8 cellular contexts compared by ENCODE assay signal in genomic region chr9:4297151-4297794, GRCh38. TPM values are rescaled to one million over a fixed set of nuclear protein-coding genes. Genes with fewer than 3 reads are reported as not detected.
DNase-seq lines count a peak whose midpoint lies in the region; ATAC-seq and TF ChIP-seq lines count a peak whose summit lies in the region.

No MANE protein-coding gene starts in this region.

- DNase-seq in GM12865 (ENCODE audit: low read depth), result peak; percentile 72
- peak; percentile 29 for DNase-seq in NCI-H774 (lab: John Stamatoyannopoulos, UW)
- peak; percentile 22 for DNase-seq in activated T-helper 2 cell treated with anti-CD3 and anti-CD28 coated beads, Interferon-gamma antibody, Interleukin-2, Interleukin-4, amounts not matched to agents 10 μg/mL and 5 μg/mL and 100 μg/mL, durations not matched to agents 14 hours and 24 hours and 36 hours (ENCODE audit: low spot score)
- DNase-seq in foreskin fibroblast, result peak; percentile 85 to 92
- no peak for DNase-seq in natural killer cell
- peak; percentile 70 for DNase-seq in type B pancreatic cell (ENCODE audit: extremely low spot score, unreplicated experiment)

- H3K4me3 Mint-ChIP-seq in activated T-helper 2 cell treated with anti-CD3 and anti-CD28 coated beads, Interferon-gamma antibody, Interleukin-2, Interleukin-4, amounts not matched to agents 10 μg/mL and 5 μg/mL and 100 μg/mL, durations not matched to agents 14 hours and 24 hours and 36 hours (ENCODE audit: low read depth), result peak overlapping the region; percentile 97
- peak overlapping the region; percentile 86 for H3K4me3 Mint-ChIP-seq in natural killer cell
- peak overlapping the region; percentile 97 for H3K4me3 Mint-ChIP-seq in type B pancreatic cell

- H3K36me3 Mint-ChIP-seq in activated T-helper 2 cell treated with anti-CD3 and anti-CD28 coated beads, Interferon-gamma antibody, Interleukin-2, Interleukin-4, amounts not matched to agents 10 μg/mL and 5 μg/mL and 100 μg/mL, durations not matched to agents 14 hours and 24 hours and 36 hours (ENCODE audit: low read depth), result no peaks in the 10 kb centered on the region
- no peaks in the 10 kb centered on the region for H3K36me3 Mint-ChIP-seq in natural killer cell
- H3K36me3 Mint-ChIP-seq in type B pancreatic cell, result no peaks in the 10 kb centered on the region

- H3K9me3 Mint-ChIP-seq in activated T-helper 2 cell treated with anti-CD3 and anti-CD28 coated beads, Interferon-gamma antibody, Interleukin-2, Interleukin-4, amounts not matched to agents 10 μg/mL and 5 μg/mL and 100 μg/mL, durations not matched to agents 14 hours and 24 hours and 36 hours, result no peaks in the 10 kb centered on the region
- H3K9me3 Mint-ChIP-seq in natural killer cell, result no peaks in the 10 kb centered on the region
- no peaks in the 10 kb centered on the region for H3K9me3 Mint-ChIP-seq in type B pancreatic cell

- no peak overlapping the region for H3K27ac ChIP-seq in 22Rv1

- ATAC-seq in HG02885 (IDR thresholded peaks at IDR 0.05; ENCODE audit: poor library complexity, unreplicated experiment) (peak; percentile 35), natural killer cell (peak in 1 of 3 donors; percentile 30)

- H3K4me3 ChIP-seq in GM12865 (ENCODE audit: low read depth, low read length) (peak overlapping the region; percentile 90), foreskin fibroblast (ENCODE audit: low read depth in 1 of 2, low read length in 2 of 2) (peak overlapping the region; percentile 88 to 92)

- peaks cover 50% of the 10 kb centered on the region for H3K4me1 Mint-ChIP-seq in activated T-helper 2 cell treated with anti-CD3 and anti-CD28 coated beads, Interferon-gamma antibody, Interleukin-2, Interleukin-4, amounts not matched to agents 10 μg/mL and 5 μg/mL and 100 μg/mL, durations not matched to agents 14 hours and 24 hours and 36 hours (ENCODE audit: low read depth)
- peaks cover 11 to 18% of the 10 kb centered on the region in 2 donors for H3K4me1 Mint-ChIP-seq in natural killer cell
- peaks cover 22% of the 10 kb centered on the region for H3K4me1 Mint-ChIP-seq in type B pancreatic cell (ENCODE audit: unreplicated experiment)

- intact Hi-C loops in activated T-helper 2 cell treated with anti-CD3 and anti-CD28 coated beads, Interferon-gamma antibody, Interleukin-2, Interleukin-4, amounts not matched to agents 10 μg/mL and 5 μg/mL and 100 μg/mL, durations not matched to agents 14 hours and 24 hours and 36 hours (cut with micrococcal nuclease), result loop anchor here (1.0 to 5.0 kb wide), 2 partner anchors 70 to 565 kb away; no protein-coding TSS in a partner anchor
- intact Hi-C loops in natural killer cell (cut with micrococcal nuclease), result no loop called here

- peak; percentile 13; the same call in 1 of the 2 replicates for TF ChIP-seq CTCF in 22Rv1 (IDR thresholded peaks at IDR 0.05)
- peak; percentile 34 for TF ChIP-seq CTCF in GM12865 (IDR thresholded peaks at IDR 0.05; ENCODE audit: insufficient read depth, low read depth, low read length, missing control alignments)
- TF ChIP-seq CTCF in foreskin fibroblast (IDR thresholded peaks at IDR 0.05; ENCODE audit: low read depth, low read length), result peak; percentile 59
- no peak for TF ChIP-seq CTCF in natural killer cell (IDR thresholded peaks at IDR 0.05)
- peak; percentile 37 for TF ChIP-seq CTCF in type B pancreatic cell (conservative IDR thresholded peaks at IDR 0.05)

- H3K27me3 Mint-ChIP-seq in activated T-helper 2 cell treated with anti-CD3 and anti-CD28 coated beads, Interferon-gamma antibody, Interleukin-2, Interleukin-4, amounts not matched to agents 10 μg/mL and 5 μg/mL and 100 μg/mL, durations not matched to agents 14 hours and 24 hours and 36 hours (ENCODE audit: low read depth), result peaks cover 56% of the 10 kb centered on the region
- peaks cover 55 to 64% of the 10 kb centered on the region in 2 donors for H3K27me3 Mint-ChIP-seq in natural killer cell (ENCODE audit: low read depth in 2 of 2)
- peaks cover 42% of the 10 kb centered on the region for H3K27me3 Mint-ChIP-seq in type B pancreatic cell

- H3K27ac Mint-ChIP-seq in activated T-helper 2 cell treated with anti-CD3 and anti-CD28 coated beads, Interferon-gamma antibody, Interleukin-2, Interleukin-4, amounts not matched to agents 10 μg/mL and 5 μg/mL and 100 μg/mL, durations not matched to agents 14 hours and 24 hours and 36 hours, result peak overlapping the region; percentile 87
- H3K27ac Mint-ChIP-seq in natural killer cell (peak overlapping the region in 1 of 2 donors; percentile 53), type B pancreatic cell (peak overlapping the region; percentile 91)

RNA-seq across cellular contexts. Expression of gene GLIS3, which starts 2.6 kb away (rescaled TPM):
- 2.6 and 2.8 TPM in 2 replicates for total RNA-seq in activated T-helper 2 cell treated with anti-CD3 and anti-CD28 coated beads, Interferon-gamma antibody, Interleukin-2, Interleukin-4, amounts not matched to agents 10 μg/mL and 5 μg/mL and 100 μg/mL, durations not matched to agents 14 hours and 24 hours and 36 hours
- under 1 TPM; 0.09 to 0.31 (median 0.30) TPM for total RNA-seq in natural killer cell
- total RNA-seq in type B pancreatic cell (ENCODE audit: low replicate concordance), result 23.2 and 39.9 TPM in 2 replicates
